2 cellular contexts compared by ENCODE assay signal in the genomic region with DNA sequence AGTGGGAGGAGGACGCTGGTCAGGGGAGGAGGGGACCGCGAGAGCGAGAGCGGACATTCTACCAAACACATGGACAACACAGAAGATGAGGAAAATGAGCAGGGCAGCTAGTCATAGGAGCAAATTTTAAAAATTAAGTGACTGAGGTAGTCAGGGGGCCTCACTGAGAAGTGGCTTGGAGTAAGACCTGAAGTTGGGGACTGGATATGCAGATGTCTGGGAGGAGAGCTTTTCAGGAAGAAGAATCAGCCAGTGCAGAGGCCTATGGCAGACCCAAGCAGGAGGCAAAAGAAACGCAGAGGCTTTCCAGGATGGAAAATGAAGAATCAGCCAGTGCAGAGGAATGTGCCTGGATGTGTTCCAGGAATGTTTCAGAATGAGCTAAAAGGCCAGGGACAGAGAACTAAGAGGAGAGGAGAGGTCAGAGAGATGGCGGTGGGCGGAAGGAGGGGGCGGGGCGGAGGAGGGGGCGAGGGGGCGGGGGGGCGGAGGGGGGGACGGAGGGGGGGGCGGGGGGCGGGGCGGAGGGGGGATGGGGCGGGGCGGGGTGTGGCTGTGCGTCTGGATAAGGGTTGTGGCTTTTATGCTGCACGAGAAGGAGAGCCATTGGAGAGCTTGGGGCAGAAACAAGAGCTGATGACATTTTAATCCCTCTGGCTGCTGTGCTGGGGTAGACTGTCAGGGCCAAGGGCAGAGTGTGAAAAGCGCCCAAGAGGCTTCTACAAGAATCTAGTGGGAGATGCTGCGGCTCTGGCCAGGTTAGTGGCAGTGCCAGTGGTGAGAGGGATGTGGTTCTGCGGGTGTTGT.
TF ChIP-seq lines count a peak whose summit lies in the region.

No MANE protein-coding gene starts in this region.

TF ChIP-seq in HCT116, 20 proteins besides CTCF, POLR2A, EP300 and RAD21:
- TF ChIP-seq CBX3 (IDR thresholded peaks at IDR 0.05; ENCODE audit: low read depth): 0 out of 2 replicates have a peak, but pooled peaks have one; percentile 19
- TF ChIP-seq ZNF274 (IDR thresholded peaks at IDR 0.05; ENCODE audit: low read depth, low read length): no peak
- TF ChIP-seq, protein P1, sequence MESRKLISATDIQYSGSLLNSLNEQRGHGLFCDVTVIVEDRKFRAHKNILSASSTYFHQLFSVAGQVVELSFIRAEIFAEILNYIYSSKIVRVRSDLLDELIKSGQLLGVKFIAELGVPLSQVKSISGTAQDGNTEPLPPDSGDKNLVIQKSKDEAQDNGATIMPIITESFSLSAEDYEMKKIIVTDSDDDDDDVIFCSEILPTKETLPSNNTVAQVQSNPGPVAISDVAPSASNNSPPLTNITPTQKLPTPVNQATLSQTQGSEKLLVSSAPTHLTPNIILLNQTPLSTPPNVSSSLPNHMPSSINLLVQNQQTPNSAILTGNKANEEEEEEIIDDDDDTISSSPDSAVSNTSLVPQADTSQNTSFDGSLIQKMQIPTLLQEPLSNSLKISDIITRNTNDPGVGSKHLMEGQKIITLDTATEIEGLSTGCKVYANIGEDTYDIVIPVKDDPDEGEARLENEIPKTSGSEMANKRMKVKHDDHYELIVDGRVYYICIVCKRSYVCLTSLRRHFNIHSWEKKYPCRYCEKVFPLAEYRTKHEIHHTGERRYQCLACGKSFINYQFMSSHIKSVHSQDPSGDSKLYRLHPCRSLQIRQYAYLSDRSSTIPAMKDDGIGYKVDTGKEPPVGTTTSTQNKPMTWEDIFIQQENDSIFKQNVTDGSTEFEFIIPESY (IDR thresholded peaks at IDR 0.05; ENCODE audit: extremely low read depth, insufficient replicate concordance, low read length): no peak
- TF ChIP-seq, protein P2, sequence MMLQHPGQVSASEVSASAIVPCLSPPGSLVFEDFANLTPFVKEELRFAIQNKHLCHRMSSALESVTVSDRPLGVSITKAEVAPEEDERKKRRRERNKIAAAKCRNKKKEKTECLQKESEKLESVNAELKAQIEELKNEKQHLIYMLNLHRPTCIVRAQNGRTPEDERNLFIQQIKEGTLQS (IDR thresholded peaks at IDR 0.05): no peak
- peak; percentile 11; the same call in 1 of the 2 replicates for TF ChIP-seq EGR1 (IDR thresholded peaks at IDR 0.05; ENCODE audit: low read depth)
- TF ChIP-seq, protein P3, sequence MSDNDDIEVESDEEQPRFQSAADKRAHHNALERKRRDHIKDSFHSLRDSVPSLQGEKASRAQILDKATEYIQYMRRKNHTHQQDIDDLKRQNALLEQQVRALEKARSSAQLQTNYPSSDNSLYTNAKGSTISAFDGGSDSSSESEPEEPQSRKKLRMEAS (IDR thresholded peaks at IDR 0.05): peak; percentile 43; the same call in 1 of the 2 replicates

TF ChIP-seq in HepG2, 621 proteins besides CTCF, POLR2A, EP300 and RAD21:
- TF ChIP-seq ZNF263 (CRISPR knock-in tag; IDR thresholded peaks at IDR 0.05) (peak; percentile 92), ZNF530 (CRISPR knock-in tag; IDR thresholded peaks at IDR 0.05; ENCODE audit: low read depth) (no peak)
TF ChIP-seq in HepG2: peak in this region for 1.
